Comparison of ENCODE assay signal across 17 cellular contexts in genomic region chr13:98942997-98943396, GRCh38. TPM values are rescaled to one million over a fixed set of nuclear protein-coding genes. Genes with fewer than 3 reads are reported as not detected.
DNase-seq lines count a peak whose midpoint lies in the region; ATAC-seq and TF ChIP-seq lines count a peak whose summit lies in the region.
"Had no signal": no experiment of that assay in that cellular context is flagged by ENCODE, and none has a peak within 500 bp of the region (broad histone marks: within the 10 kb centered on the region; RNA-seq: fewer than 3 reads in every experiment).

No MANE protein-coding gene starts in this region.

- intact Hi-C loops in left ventricle myocardium inferior (cut with micrococcal nuclease): no loop called here
- intact Hi-C loops in cardiac septum (cut with DNase I): no loop called here
- intact Hi-C loops in adrenal gland (cut with DNase I): no loop called here

- H3K27ac ChIP-seq in left ventricle myocardium inferior (replicated peaks): peak overlapping the region; percentile 12
- H3K27ac ChIP-seq in epithelial cell of prostate: peak overlapping the region; percentile 5
- H3K27ac ChIP-seq in adrenal gland: no peak overlapping the region
- H3K27ac ChIP-seq: C4-2B had no signal

- no peak for TF ChIP-seq CTCF in left ventricle myocardium inferior (IDR thresholded peaks at IDR 0.05; ENCODE audit: borderline replicate concordance)
- no peak for TF ChIP-seq CTCF in adrenal gland (IDR thresholded peaks at IDR 0.05)

- H3K27me3 ChIP-seq in left ventricle myocardium inferior (ENCODE audit: low read depth) (no peaks in the 10 kb centered on the region), adrenal gland (no peaks in the 10 kb centered on the region)

- H3K36me3 ChIP-seq in left ventricle myocardium inferior (no peaks in the 10 kb centered on the region), adrenal gland (replicated peaks in 1 of 2) (no peaks in the 10 kb centered on the region)
- H3K36me3 ChIP-seq: HAP-1 had no signal

- no peak for DNase-seq in left ventricle myocardium inferior
- DNase-seq in cardiac septum (ENCODE audit: low spot score): no peak
- no peak for DNase-seq in epithelial cell of prostate (ENCODE audit: low read depth, low spot score)
- DNase-seq in fibroblast of the conjunctiva (ENCODE audit: low read depth): peak; percentile 23
- DNase-seq in NCI-H2171 treated with DMSO at 0.1 percent for 48 hours (lab: John Stamatoyannopoulos, UW): no peak
- DNase-seq in adrenal gland: no peak
- DNase-seq: DND-41, KG1, NCI-H1417 treated with DMSO at 0.1 percent for 48 hours, NCI-H2029, NCI-H2171, NCI-H748 treated with DMSO at 0.1 percent for 48 hours, PC-3 had no signal

- no peaks in the 10 kb centered on the region for H3K9me3 ChIP-seq in left ventricle myocardium inferior (replicated peaks)
- H3K9me3 ChIP-seq in adrenal gland (replicated peaks in 1 of 3): no peaks in the 10 kb centered on the region
- H3K9me3 ChIP-seq: HAP-1 had no signal

- H3K4me3 ChIP-seq in left ventricle myocardium inferior (no peak overlapping the region), adrenal gland (no peak overlapping the region)
- H3K4me3 ChIP-seq: HAP-1 had no signal

- ATAC-seq in GM21825 (IDR thresholded peaks at IDR 0.05; ENCODE audit: unreplicated experiment) (no peak), HG03520 (IDR thresholded peaks at IDR 0.05; ENCODE audit: unreplicated experiment) (no peak)
- ATAC-seq: PC-3 had no signal

- 94 to 100% (median 97%) methylated on average over 3 of the region's 3 CpGs for WGBS in adrenal gland, 4 donors

- peaks cover 86% of the 10 kb centered on the region for H3K4me1 ChIP-seq in left ventricle myocardium inferior
- H3K4me1 ChIP-seq in adrenal gland (replicated peaks in 1 of 2): no peaks in the 10 kb centered on the region
- H3K4me1 ChIP-seq: HAP-1 had no signal

- no peak for TF ChIP-seq POLR2A in adrenal gland (IDR thresholded peaks at IDR 0.05)

RNA-seq across cellular contexts. Expression of gene DOCK9, which starts 34.9 kb away (rescaled TPM):
- total RNA-seq in left ventricle myocardium inferior (36.8 TPM), cardiac septum (30.6 TPM), adrenal gland (10 to 100 TPM; 37.8 to 83.4 (median 55.5) TPM)
- 10 to 100 TPM; 16.2 to 40.8 (median 21.2) TPM for polyA plus RNA-seq in adrenal gland

Comparison
In these comparisons a context has a peak if more than half of its experiments do, and no peak if none do; other contexts are left out.
1. H3K27ac ChIP-seq: peak in left ventricle myocardium inferior (single experiment) and epithelial cell of prostate (single experiment); none in adrenal gland (0 of 5).